In the genomic region with DNA sequence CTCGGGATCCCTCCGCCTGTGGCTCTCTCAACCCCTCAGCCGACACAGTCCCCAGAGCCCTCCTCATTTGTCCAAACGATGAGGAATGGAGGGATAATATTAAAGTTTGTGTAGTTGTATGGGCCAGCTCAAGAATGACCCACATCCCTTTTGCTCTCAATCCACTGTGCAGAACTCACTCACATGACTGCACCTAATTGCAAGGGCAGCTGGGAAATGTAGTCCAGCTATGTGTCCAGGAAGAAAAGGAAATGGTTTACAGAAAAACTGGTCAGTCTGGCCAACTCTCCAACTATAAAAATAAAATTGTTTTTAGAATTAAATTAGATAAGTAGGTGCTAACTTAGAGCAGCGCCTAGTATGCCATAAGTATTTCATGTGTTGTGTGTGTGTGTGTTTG, we compare ENCODE assay signal across 17 cellular contexts.
"Had no signal": no experiment of that assay in that cellular context is flagged by ENCODE, and none has a peak within 500 bp of the region (broad histone marks: within the 10 kb centered on the region; RNA-seq: fewer than 3 reads in every experiment).

No MANE protein-coding gene starts in this region.

- H3K9me3 Mint-ChIP-seq: activated naive CD4-positive, alpha-beta T cell treated with anti-CD3 and anti-CD28 coated beads for 36 hours; effector memory CD8-positive, alpha-beta T cell had no signal

- H3K27ac Mint-ChIP-seq: activated naive CD4-positive, alpha-beta T cell treated with anti-CD3 and anti-CD28 coated beads for 36 hours; effector memory CD8-positive, alpha-beta T cell had no signal

- DNase-seq: activated CD4-positive, alpha-beta T cell treated with anti-CD3 and anti-CD28 coated beads, Interleukin-2, amount 50 U/mL, for 1 hour; activated CD4-positive, CD25-positive, alpha-beta regulatory T cell treated with anti-CD3 and anti-CD28 coated beads, Interleukin-2, amount 50 U/mL, for 72 hours; activated CD8-positive, alpha-beta memory T cell treated with anti-CD3 and anti-CD28 coated beads, Interleukin-2, amount 50 U/mL, for 4 hours; activated naive CD4-positive, alpha-beta T cell treated with anti-CD3 and anti-CD28 coated beads for 36 hours; activated T-cell treated with anti-CD3 and anti-CD28 coated beads, Interleukin-2, amount 50 U/mL, for 4 hours; caudate nucleus; effector memory CD8-positive, alpha-beta T cell; foreskin keratinocyte; hypothalamus; kidney; left lung; mammary epithelial cell; midbrain; stimulated activated CD4-positive, alpha-beta T cell treated with anti-CD3 and anti-CD28 coated beads, Interleukin-2, amount 100 ng/mL, for 24 hours; stimulated activated naive CD4-positive, alpha-beta T cell treated with Interleukin-2 at 50 U/mL for 16 hours; thyroid gland had no signal

- H3K4me3 Mint-ChIP-seq: activated naive CD4-positive, alpha-beta T cell treated with anti-CD3 and anti-CD28 coated beads for 36 hours; activated T-cell treated with anti-CD3 and anti-CD28 coated beads, Interleukin-2, amount 50 U/mL, for 4 hours; brain; effector memory CD8-positive, alpha-beta T cell had no signal

- H3K27me3 Mint-ChIP-seq: brain had no signal
